19 cellular contexts compared by ENCODE assay signal in the genomic region with DNA sequence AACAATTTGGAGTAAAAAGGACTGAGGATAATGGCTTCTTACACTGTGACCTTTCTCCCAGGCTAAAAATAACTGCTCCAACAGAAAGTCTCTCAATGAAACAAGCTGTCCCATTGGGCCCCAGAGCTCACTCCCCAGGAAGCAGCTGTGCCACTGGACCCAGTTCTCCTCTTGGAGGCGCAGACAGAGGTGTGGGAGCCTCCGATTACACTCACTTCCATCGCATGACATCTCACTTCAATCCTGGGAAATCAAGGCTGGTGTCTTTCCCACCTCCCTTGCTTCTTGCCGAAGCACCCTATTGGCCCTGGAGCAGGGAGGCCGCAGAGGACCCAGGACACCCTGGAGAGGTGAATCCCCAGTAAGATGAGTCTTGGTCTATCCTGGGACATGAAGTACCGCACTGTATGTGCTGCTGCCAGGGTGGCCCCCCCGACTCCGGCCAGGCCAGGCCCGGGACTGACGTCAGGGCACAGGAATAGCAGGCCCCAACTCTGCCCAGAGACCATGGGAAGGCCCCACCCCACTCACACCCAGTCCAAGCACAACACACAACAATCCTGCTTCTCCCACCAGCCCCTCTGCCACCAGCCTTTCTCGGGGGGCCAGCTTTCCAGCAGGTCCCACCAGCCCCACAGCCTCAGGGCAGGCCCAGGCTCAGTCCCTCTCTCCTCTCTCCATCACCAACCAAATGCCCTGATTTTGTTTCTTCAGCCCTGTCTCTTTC. TPM values are rescaled to one million over a fixed set of nuclear protein-coding genes. Genes with fewer than 3 reads are reported as not detected.
DNase-seq lines count a peak whose midpoint lies in the region; ATAC-seq, FAIRE-seq and TF ChIP-seq lines count a peak whose summit lies in the region.
"Had no signal": no experiment of that assay in that cellular context is flagged by ENCODE, and none has a peak within 500 bp of the region (broad histone marks: within the 10 kb centered on the region; RNA-seq: fewer than 3 reads in every experiment).

No MANE protein-coding gene starts in this region.

- no peak for FAIRE-seq in HepG2 (lab: Jason Lieb, UNC)
- FAIRE-seq: A204.1, GM12878 had no signal

- H3K9ac ChIP-seq in HepG2 (ENCODE audit: insufficient read depth, low read depth, low read length): no peak overlapping the region

- 41% methylated on average over 7 of the region's 11 CpGs for WGBS in HepG2 (ENCODE audit: low lambda C conversion rate)
- 76% methylated on average over 2 of the region's 11 CpGs for WGBS in right lobe of liver (ENCODE audit: insufficient coverage, low coverage, low lambda C conversion rate, missing lambda C conversion rate)
- 49 to 64% (median 51%) methylated on average over 6 to 11 of the region's 11 CpGs for WGBS in heart left ventricle, 4 donors

- H3K4me3 ChIP-seq in HepG2 (replicated peaks in 1 of 3; ENCODE audit: insufficient read depth in 1 of 3, low read depth in 2 of 3, low read length in 3 of 3): no peak overlapping the region
- H3K4me3 ChIP-seq in right lobe of liver: no peak overlapping the region
- H3K4me3 ChIP-seq in heart left ventricle: no peak overlapping the region
- H3K4me3 ChIP-seq: GM12878, suprapubic skin had no signal

- no peaks in the 10 kb centered on the region for H4K20me1 ChIP-seq in HepG2 (ENCODE audit: insufficient read depth, low read length)

- DNase-seq in HepG2 (ENCODE audit: low spot score): no peak
- no peak for DNase-seq in right lobe of liver
- peak; percentile 85 to 95 (median 87) for DNase-seq in heart left ventricle
- no peak for DNase-seq in sciatic nerve (ENCODE audit: low spot score)
- no peak for DNase-seq in stimulated activated CD4-positive, alpha-beta T cell treated with anti-CD3 and anti-CD28 coated beads, Interleukin-4, amount 100 ng/mL, for 1 hour
- no peak for DNase-seq in NCI-H510A treated with DMSO at 0.1 percent for 48 hours (lab: John Stamatoyannopoulos, UW)
- no peak for DNase-seq in activated T-cell treated with anti-CD3 and anti-CD28 coated beads, Interleukin-2, amount 50 U/mL, for 1 hour
- DNase-seq: activated CD4-positive, alpha-beta T cell treated with anti-CD3 and anti-CD28 coated beads, Interleukin-2, amount 50 U/mL, for 48 hours; anterior cingulate cortex; CD8-positive, alpha-beta T cell; NCI-H2081 treated with DMSO at 0.1 percent for 48 hours; T1000 had no signal

- TF ChIP-seq EP300 in HepG2 (IDR thresholded peaks at IDR 0.05; ENCODE audit: low read depth in 2 of 2, low read length in 2 of 2) (no peak), HepG2 (CRISPR knock-in tag; IDR thresholded peaks at IDR 0.05; ENCODE audit: borderline replicate concordance) (no peak)

- intact Hi-C loops in HepG2 (cut with micrococcal nuclease; ENCODE audit: unreplicated experiment) (no loop called here), right lobe of liver (cut with DNase I) (no loop called here), heart left ventricle (cut with DNase I) (loop anchor here in 1 of 10 donors (5.0 kb wide), 1 partner anchor 40 kb away; no protein-coding TSS in a partner anchor), sciatic nerve (cut with DNase I) (no loop called here)

- H2AFZ ChIP-seq in HepG2 (ENCODE audit: low read length): no peak overlapping the region

- no peaks in the 10 kb centered on the region for H3K9me3 ChIP-seq in HepG2 (ENCODE audit: low read length)
- no peaks in the 10 kb centered on the region for H3K9me3 ChIP-seq in right lobe of liver
- no peaks in the 10 kb centered on the region for H3K9me3 ChIP-seq in heart left ventricle
- H3K9me3 ChIP-seq: neutrophil, suprapubic skin had no signal

- H3K36me3 ChIP-seq in HepG2 (replicated peaks in 1 of 2; ENCODE audit: control insufficient read depth in 1 of 2, insufficient read depth in 2 of 2, low read length in 2 of 2) (no peaks in the 10 kb centered on the region), right lobe of liver (no peaks in the 10 kb centered on the region), heart left ventricle (peaks cover 0 to 8% (median 0%) of the 10 kb centered on the region in 9 donors)
- H3K36me3 ChIP-seq: neutrophil, suprapubic skin had no signal

- TF ChIP-seq RAD21 in HepG2 (CRISPR knock-in tag; IDR thresholded peaks at IDR 0.05): no peak

- peaks cover 53% of the 10 kb centered on the region for H3K4me1 ChIP-seq in HepG2 (ENCODE audit: insufficient read depth, low read length)
- peaks cover 0 to 10% (median 0%) of the 10 kb centered on the region in 4 donors for H3K4me1 ChIP-seq in right lobe of liver
- peaks cover 7 to 93% (median 60%) of the 10 kb centered on the region in 12 donors for H3K4me1 ChIP-seq in heart left ventricle

- CTCF ChIA-PET in HepG2 (lab: Yijun Ruan, JAX; ENCODE audit: low intra/inter-chr PET ratio, low total read pairs): no interaction called here

- in situ Hi-C loops in HepG2 (cut with HindIII; ENCODE audit: extremely low pct_ligation_motif_present, low pct_unique_long_range_greater_than_20kb): no loop called here

- POLR2A ChIA-PET in HepG2 (lab: Yijun Ruan, JAX): no interaction called here

- H3K4me2 ChIP-seq in HepG2 (ENCODE audit: low read depth, low read length): no peak overlapping the region

- no peak for TF ChIP-seq CTCF in HepG2 (CRISPR knock-in tag; IDR thresholded peaks at IDR 0.05)
- TF ChIP-seq CTCF in right lobe of liver (IDR thresholded peaks at IDR 0.05): no peak
- no peak for TF ChIP-seq CTCF in heart left ventricle (IDR thresholded peaks at IDR 0.05)

- no peak overlapping the region for H3K27ac ChIP-seq in HepG2 (ENCODE audit: extremely low read length, insufficient read depth, low read length)
- no peak overlapping the region for H3K27ac ChIP-seq in right lobe of liver
- H3K27ac ChIP-seq in heart left ventricle: peak overlapping the region; percentile 55 to 97 (median 92)
- H3K27ac ChIP-seq: neutrophil, suprapubic skin had no signal

- H3K27me3 ChIP-seq in HepG2 (ENCODE audit: control insufficient read depth in 1 of 2, insufficient read depth in 2 of 2, low read length in 2 of 2) (peaks cover 5 to 27% of the 10 kb centered on the region in 2 experiments; a peak in 4 of 5 replicates), right lobe of liver (no peaks in the 10 kb centered on the region), heart left ventricle (no peaks in the 10 kb centered on the region)
- H3K27me3 ChIP-seq: suprapubic skin had no signal

- TF ChIP-seq POLR2A in HepG2 (IDR thresholded peaks at IDR 0.05; ENCODE audit: insufficient read depth in 1 of 2, low read depth in 2 of 2, low read length in 2 of 2): no peak
- TF ChIP-seq POLR2A in right lobe of liver (IDR thresholded peaks at IDR 0.05): no peak
- TF ChIP-seq POLR2A in heart left ventricle (IDR thresholded peaks at IDR 0.05): peak; percentile 2 to 55

- H3K79me2 ChIP-seq in HepG2 (ENCODE audit: insufficient read depth, low read length): no peaks in the 10 kb centered on the region

- no TSS peak for BruUV-seq in HepG2 (replicated peaks; lab: Mats Ljungman, UMichigan)

- ATAC-seq in HepG2 (peak; percentile 22; the same call in 2 of the 3 replicates), right lobe of liver (no peak), heart left ventricle (peak; percentile 86 to 93 (median 90)), sciatic nerve (peak; percentile 73), HG02678 (IDR thresholded peaks at IDR 0.05; ENCODE audit: unreplicated experiment) (no peak)
- ATAC-seq: CD8-positive, alpha-beta T cell; GM12878 had no signal

TF ChIP-seq in HepG2, 621 proteins besides CTCF, POLR2A, EP300 and RAD21 (continues in another document):
- TF ChIP-seq PTBP1 (IDR thresholded peaks at IDR 0.05; ENCODE audit: low read depth, low read length, poor library complexity, severe bottlenecking) (no peak), ZNF569 (CRISPR knock-in tag; IDR thresholded peaks at IDR 0.05; ENCODE audit: borderline replicate concordance) (no peak), ZNF766 (CRISPR knock-in tag; IDR thresholded peaks at IDR 0.05; ENCODE audit: borderline replicate concordance) (no peak), ARNT (IDR thresholded peaks at IDR 0.05) (no peak)

RNA-seq across cellular contexts. Expression of gene SRL, which starts 29.5 kb away (rescaled TPM):
- not detected in 2 replicates for total RNA-seq in HepG2 (2016; rRNA removed; fragmentation: Illumina TruSeq; extraction: Trizol)
- total RNA-seq in HepG2 (2016; cell fraction: cytosol; rRNA removed; fragmentation: Illumina TruSeq; extraction: Trizol; ENCODE audit: low read depth): not detected in 2 replicates
- total RNA-seq in HepG2 (2016; cell fraction: insoluble cytoplasmic fraction; rRNA removed; fragmentation: Illumina TruSeq; extraction: Trizol): 0.02 TPM in 1 of 2 replicates, not detected in the other
- total RNA-seq in HepG2 (2016; cell fraction: membrane; rRNA removed; fragmentation: Illumina TruSeq; extraction: Trizol): not detected in 2 replicates
- total RNA-seq in HepG2 (2016; cell fraction: nucleus; rRNA removed; fragmentation: Illumina TruSeq; extraction: Trizol): not detected in 2 replicates
- 0.04 and 0.05 TPM in 2 replicates for polyA plus RNA-seq in HepG2 (2011; rRNA removed)
- 0.04 and 0.05 TPM in 2 replicates for polyA plus RNA-seq in HepG2 (2011; cell fraction: cytosol; rRNA removed)
- polyA plus RNA-seq in HepG2 (2011; cell fraction: nucleus; rRNA removed): 0.03 and 0.05 TPM in 2 replicates
- 0.05 and 0.16 TPM in 2 replicates for polyA plus RNA-seq in HepG2 (2012)
- not detected in 2 replicates for polyA plus RNA-seq in HepG2 (2016; cell fraction: cytosol; fragmentation: Illumina TruSeq; extraction: Trizol; ENCODE audit: low read depth)
- not detected in 2 replicates for polyA plus RNA-seq in HepG2 (2016; cell fraction: insoluble cytoplasmic fraction; fragmentation: Illumina TruSeq; extraction: Trizol; ENCODE audit: low read depth)
- polyA plus RNA-seq in HepG2 (2016; cell fraction: membrane; fragmentation: Illumina TruSeq; extraction: Trizol; ENCODE audit: low read depth): not detected in 2 replicates
- not detected in 2 replicates for polyA plus RNA-seq in HepG2 (2016; cell fraction: nucleus; fragmentation: Illumina TruSeq; extraction: Trizol; ENCODE audit: insufficient read depth, low read depth)
- 0.08 TPM in 1 of 2 replicates, not detected in the other for polyA minus RNA-seq in HepG2 (2011; rRNA and poly(A)+ RNA removed; ENCODE audit: low replicate concordance)
- not detected in 2 replicates for polyA minus RNA-seq in HepG2 (2011; cell fraction: cytosol; rRNA and poly(A)+ RNA removed)
- not detected in 2 replicates for polyA minus RNA-seq in HepG2 (2011; cell fraction: nucleus; rRNA and poly(A)+ RNA removed)
- under 1 TPM; 0.18 to 0.62 (median 0.28) TPM for total RNA-seq in right lobe of liver
- 100 to 1,000 TPM; 372 to 760 (median 534) TPM for total RNA-seq in heart left ventricle
- 100 to 1,000 TPM; 218 to 394 TPM for polyA plus RNA-seq in heart left ventricle
- 1.9 TPM for total RNA-seq in sciatic nerve
- total RNA-seq: activated T-helper 2 cell treated with anti-CD3 and anti-CD28 coated beads, Interferon-gamma antibody, Interleukin-2, Interleukin-4, amounts not matched to agents 10 μg/mL and 5 μg/mL and 100 μg/mL, durations not matched to agents 14 hours and 24 hours and 36 hours; CD8-positive, alpha-beta T cell; GM12878; HT1080 had no signal
- polyA plus RNA-seq: GM12878 had no signal

Comparison
In these comparisons a context has a peak if more than half of its experiments do, and no peak if none do; other contexts are left out.
1. ATAC-seq: peak in HepG2 (single experiment), heart left ventricle (4 of 4) and sciatic nerve (single experiment); none in right lobe of liver (0 of 4) and HG02678 (single experiment).
2. DNase-seq: peak in heart left ventricle (5 of 5); none in HepG2 (single experiment), right lobe of liver (0 of 3), sciatic nerve (single experiment), stimulated activated CD4-positive, alpha-beta T cell treated with anti-CD3 and anti-CD28 coated beads, Interleukin-4, amount 100 ng/mL, for 1 hour (single experiment), NCI-H510A treated with DMSO at 0.1 percent for 48 hours (single experiment) and activated T-cell treated with anti-CD3 and anti-CD28 coated beads, Interleukin-2, amount 50 U/mL, for 1 hour (single experiment).
3. H3K27ac ChIP-seq: peak in heart left ventricle (12 of 12); none in HepG2 (single experiment) and right lobe of liver (0 of 3).
4. POLR2A ChIP-seq: peak in heart left ventricle (2 of 2); none in HepG2 (0 of 2) and right lobe of liver (single experiment).
5. RNA of gene SRL, which starts 29.5 kb away (total RNA-seq): 372 to 760 TPM in heart left ventricle; 1.9 TPM in sciatic nerve (single experiment), 0.18 to 0.62 TPM in right lobe of liver and 0.02 TPM in HepG2; every median in the first group is over 100 times any median in the second.